ENCODE assay signal across 21 cellular contexts in the genomic region with DNA sequence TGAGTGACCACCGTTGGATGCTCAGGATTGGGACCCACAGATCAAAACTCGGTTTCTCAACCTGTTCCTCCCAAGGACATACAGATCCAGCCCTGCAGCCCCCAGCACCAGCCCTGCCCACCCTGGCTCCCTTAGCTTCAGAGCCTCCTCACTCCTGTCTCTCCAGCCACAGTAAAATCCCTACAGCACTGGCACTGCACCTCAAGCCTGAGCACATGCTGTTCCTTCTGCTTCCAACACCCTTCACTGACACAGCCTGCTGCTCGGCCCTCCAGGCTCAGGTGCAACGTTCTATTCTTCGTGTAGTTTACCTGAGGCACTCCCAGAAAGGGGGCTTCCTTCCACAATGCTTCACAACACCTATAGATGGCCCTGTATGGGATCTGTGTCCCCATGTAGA.
"Had no signal": no experiment of that assay in that cellular context is flagged by ENCODE, and none has a peak within 500 bp of the region (broad histone marks: within the 10 kb centered on the region; RNA-seq: fewer than 3 reads in every experiment).

No MANE protein-coding gene starts in this region.

- H3K36me3 ChIP-seq: gastrocnemius medialis, heart left ventricle, left lung, lower lobe of right lung had no signal

- DNase-seq: dorsolateral prefrontal cortex; effector CD4-positive, alpha-beta T cell; effector memory CD4-positive, alpha-beta T cell; esophagus squamous epithelium; foreskin melanocyte; gastrocnemius medialis; glutamatergic neuron; heart left ventricle; hypothalamus; immature natural killer cell; islet precursor cell; kidney; left colon; left lung; left ventricle myocardium superior; lower lobe of right lung; mesendoderm; midbrain had no signal

- H3K27ac Mint-ChIP-seq: immature natural killer cell, memory B cell had no signal

- H3K4me1 ChIP-seq: esophagus squamous epithelium, gastrocnemius medialis, heart left ventricle, left lung, lower lobe of right lung had no signal

- H3K4me3 ChIP-seq: coronary artery, dorsolateral prefrontal cortex, esophagus squamous epithelium, gastrocnemius medialis, heart left ventricle, hepatocyte, left lung, lower lobe of right lung had no signal

- H3K27ac ChIP-seq: coronary artery, dorsolateral prefrontal cortex, esophagus squamous epithelium, gastrocnemius medialis, heart left ventricle, hepatocyte, left lung, lower lobe of right lung had no signal

- ATAC-seq: gastrocnemius medialis, heart left ventricle, left colon, left lung, left ventricle myocardium superior, lower lobe of right lung had no signal

- H3K27me3 ChIP-seq: esophagus squamous epithelium, gastrocnemius medialis, heart left ventricle, hepatocyte, left lung had no signal

- H3K9me3 Mint-ChIP-seq: immature natural killer cell had no signal

- H3K4me3 Mint-ChIP-seq: immature natural killer cell, memory B cell had no signal

- H3K36me3 Mint-ChIP-seq: immature natural killer cell, memory B cell had no signal

- H3K27me3 Mint-ChIP-seq: memory B cell had no signal

- H3K9me3 ChIP-seq: gastrocnemius medialis, lower lobe of right lung had no signal

- H3K4me1 Mint-ChIP-seq: immature natural killer cell, memory B cell had no signal
